30 cellular contexts compared by ENCODE assay signal in the genomic region with DNA sequence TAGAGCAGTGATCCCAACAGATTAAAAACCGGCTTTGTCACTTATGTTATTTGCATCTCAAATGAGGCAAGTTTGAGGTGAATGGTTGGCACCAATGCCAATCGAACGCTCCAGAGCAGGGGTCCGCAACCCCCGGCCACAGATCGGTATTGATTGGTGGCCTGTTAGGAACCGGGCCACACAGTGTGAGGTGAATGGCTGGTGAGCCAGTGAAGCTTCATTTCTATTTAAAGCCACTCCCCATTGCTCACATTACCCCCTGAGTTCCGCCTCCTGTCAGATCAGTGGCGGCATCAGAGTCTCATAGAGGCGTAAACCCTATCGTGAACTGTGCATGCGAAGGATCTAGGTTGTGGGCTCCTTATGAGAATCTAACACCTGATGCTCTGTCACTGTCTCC.
"Had no signal": no experiment of that assay in that cellular context is flagged by ENCODE, and none has a peak within 500 bp of the region (broad histone marks: within the 10 kb centered on the region; RNA-seq: fewer than 3 reads in every experiment).

No MANE protein-coding gene starts in this region.

- H3K4me3 Mint-ChIP-seq: immature natural killer cell; mesothelial cell of epicardium; naive B cell; natural killer cell; nephron progenitor cell; stimulated activated naive B cell treated with anti-CD40 and anti-IgM and Interleukin-4, amounts not matched to agents 10 μg/mL and 1 μg/mL and 100 μg/mL, for 72 hours; type B pancreatic cell had no signal

- H3K4me1 ChIP-seq: left lung, pancreas, prostate gland, stomach, testis, thyroid gland, uterus had no signal

- H3K27ac Mint-ChIP-seq: immature natural killer cell; mesothelial cell of epicardium; naive B cell; natural killer cell; nephron progenitor cell; stimulated activated naive B cell treated with anti-CD40 and anti-IgM and Interleukin-4, amounts not matched to agents 10 μg/mL and 1 μg/mL and 100 μg/mL, for 72 hours; type B pancreatic cell had no signal

- ATAC-seq: left colon; left lung; natural killer cell; pancreas; right cardiac atrium; sciatic nerve; stimulated activated naive B cell treated with anti-CD40 and anti-IgM and Interleukin-4, amounts not matched to agents 10 μg/mL and 1 μg/mL and 100 μg/mL, for 72 hours; stimulated activated naive CD8-positive, alpha-beta T cell treated with anti-CD3 and anti-CD28 coated beads, Interleukin-15, Interleukin-2, amounts not matched to agents 100 U/mL and 50 U/mL, for 24 hours had no signal

- H3K27ac ChIP-seq: left lung, pancreas, prostate gland, skin epidermis, stomach, testis, thyroid gland, uterus had no signal

- H3K36me3 ChIP-seq: left lung, pancreas, prostate gland, stomach, thyroid gland, uterus had no signal

- H3K27me3 ChIP-seq: left lung, pancreas, stomach, testis, thyroid gland, uterus had no signal

- H3K9me3 ChIP-seq: left lung, prostate gland, stomach, testis, thyroid gland, uterus had no signal

- H3K36me3 Mint-ChIP-seq: immature natural killer cell; mesothelial cell of epicardium; naive B cell; natural killer cell; stimulated activated naive B cell treated with anti-CD40 and anti-IgM and Interleukin-4, amounts not matched to agents 10 μg/mL and 1 μg/mL and 100 μg/mL, for 72 hours; type B pancreatic cell had no signal

- H3K4me1 Mint-ChIP-seq: immature natural killer cell; mesothelial cell of epicardium; naive B cell; natural killer cell; stimulated activated naive B cell treated with anti-CD40 and anti-IgM and Interleukin-4, amounts not matched to agents 10 μg/mL and 1 μg/mL and 100 μg/mL, for 72 hours had no signal

- H3K9me3 Mint-ChIP-seq: type B pancreatic cell had no signal

- H3K4me3 ChIP-seq: left lung, lung, pancreas, prostate gland, skin epidermis, stomach, testis, thyroid gland, uterus had no signal

- DNase-seq: hippocampal formation; immature natural killer cell; kidney; left colon; left lung; mesendoderm; naive B cell; natural killer cell; nephron progenitor cell; nucleus accumbens; pancreas; posterior cingulate gyrus; retina; right cardiac atrium; stimulated activated CD4-positive, alpha-beta T cell treated with anti-CD3 and anti-CD28 coated beads, Interleukin-12 subunit alpha, Interleukin-12 subunit beta, amount 100 ng/mL, for 4 hours; stimulated activated CD4-positive, alpha-beta T cell treated with anti-CD3 and anti-CD28 coated beads, Interleukin-15, amount 100 ng/mL, for 24 hours; stimulated activated CD4-positive, alpha-beta T cell treated with anti-CD3 and anti-CD28 coated beads, Interleukin-2, amount 100 ng/mL, for 24 hours; stimulated activated CD4-positive, alpha-beta T cell treated with anti-CD3 and anti-CD28 coated beads, Interleukin-4, amount 100 ng/mL, for 1 hour; stimulated activated naive B cell treated with anti-CD40 and anti-IgM and Interleukin-4, amounts not matched to agents 10 μg/mL and 1 μg/mL and 100 μg/mL, for 72 hours; stimulated activated naive CD8-positive, alpha-beta T cell treated with anti-CD3 and anti-CD28 coated beads, Interleukin-15, Interleukin-2, amounts not matched to agents 100 U/mL and 50 U/mL, for 24 hours; stomach; testis; thyroid gland; uterus had no signal
